In genomic region chrX:24676403-24677024, GRCh38 we compare ENCODE assay signal across 8 cellular contexts. TPM values are rescaled to one million over a fixed set of nuclear protein-coding genes. Genes with fewer than 3 reads are reported as not detected.
DNase-seq lines count a peak whose midpoint lies in the region; ATAC-seq and TF ChIP-seq lines count a peak whose summit lies in the region.

No MANE protein-coding gene starts in this region.

- no peak overlapping the region for H3K27ac Mint-ChIP-seq in CD14-positive monocyte

- peaks cover 7% of the 10 kb centered on the region for H3K27me3 ChIP-seq in WERI-Rb-1 (ENCODE audit: insufficient read depth, low read depth, severe bottlenecking)

- TF ChIP-seq CTCF in CD14-positive monocyte (IDR thresholded peaks at IDR 0.05) (peak; percentile 59), WERI-Rb-1 (IDR thresholded peaks at IDR 0.05; ENCODE audit: low read depth, low read length) (peak; percentile 49)

- H3K4me3 ChIP-seq in WERI-Rb-1 (ENCODE audit: low read depth, low read length), result no peak overlapping the region

- no peaks in the 10 kb centered on the region for H3K36me3 Mint-ChIP-seq in CD14-positive monocyte

- H3K9me3 ChIP-seq in WERI-Rb-1 (ENCODE audit: severe bottlenecking), result no peaks in the 10 kb centered on the region

- DNase-seq in CD14-positive monocyte (ENCODE audit: low spot score) (no peak), WERI-Rb-1 (no peak), left kidney (ENCODE audit: low read depth, low spot score) (peak; percentile 6), NCI-H2081 treated with DMSO at 0.1 percent for 48 hours (lab: John Stamatoyannopoulos, UW) (no peak), globus pallidus (ENCODE audit: low spot score) (no peak), NCI-H2029 treated with DMSO at 0.1 percent for 48 hours (lab: John Stamatoyannopoulos, UW) (no peak)

- intact Hi-C loops in CD14-positive monocyte (cut with micrococcal nuclease), result no loop called here

- peaks cover 3 to 6% (median 4%) of the 10 kb centered on the region in 3 donors for H3K27me3 Mint-ChIP-seq in CD14-positive monocyte (ENCODE audit: low read depth in 3 of 3)

- no peaks in the 10 kb centered on the region for H3K36me3 ChIP-seq in WERI-Rb-1

- peaks cover 0 to 3% (median 0%) of the 10 kb centered on the region in 7 donors for H3K9me3 Mint-ChIP-seq in CD14-positive monocyte

- no peak overlapping the region for H3K27ac ChIP-seq in WERI-Rb-1

- no peak overlapping the region for H3K4me3 Mint-ChIP-seq in CD14-positive monocyte

- H3K4me1 Mint-ChIP-seq in CD14-positive monocyte, result peaks cover 1% of the 10 kb centered on the region

- ATAC-seq in GM19395 (IDR thresholded peaks at IDR 0.05; ENCODE audit: unreplicated experiment) (peak; percentile 72), GM19467 (IDR thresholded peaks at IDR 0.05; ENCODE audit: unreplicated experiment) (no peak)

RNA-seq across cellular contexts. Expression of gene POLA1, which starts 17.2 kb away (rescaled TPM):
- polyA plus RNA-seq in CD14-positive monocyte, result 1 to 10 TPM; 1.2 to 1.4 TPM

RNA-seq across cellular contexts. Expression of gene PCYT1B, which starts 29.4 kb away (rescaled TPM):
- under 1 TPM in 1 of 2 donors, not detected in 1; 0.15 TPM for polyA plus RNA-seq in CD14-positive monocyte
